Comparison of ENCODE assay signal across 1 cellular context in genomic region chr4:98166025-98166730, GRCh38.
TF ChIP-seq lines count a peak whose summit lies in the region.

No MANE protein-coding gene starts in this region.

TF ChIP-seq in GM23338, 12 proteins besides CTCF, POLR2A, EP300 and RAD21 (continued from another document):
- TF ChIP-seq ZNF462 (CRISPR knock-in tag; IDR thresholded peaks at IDR 0.05): no peak
- no peak for TF ChIP-seq JUNB (IDR thresholded peaks at IDR 0.05; ENCODE audit: unreplicated experiment)
